12 cellular contexts compared by ENCODE assay signal in the genomic region with DNA sequence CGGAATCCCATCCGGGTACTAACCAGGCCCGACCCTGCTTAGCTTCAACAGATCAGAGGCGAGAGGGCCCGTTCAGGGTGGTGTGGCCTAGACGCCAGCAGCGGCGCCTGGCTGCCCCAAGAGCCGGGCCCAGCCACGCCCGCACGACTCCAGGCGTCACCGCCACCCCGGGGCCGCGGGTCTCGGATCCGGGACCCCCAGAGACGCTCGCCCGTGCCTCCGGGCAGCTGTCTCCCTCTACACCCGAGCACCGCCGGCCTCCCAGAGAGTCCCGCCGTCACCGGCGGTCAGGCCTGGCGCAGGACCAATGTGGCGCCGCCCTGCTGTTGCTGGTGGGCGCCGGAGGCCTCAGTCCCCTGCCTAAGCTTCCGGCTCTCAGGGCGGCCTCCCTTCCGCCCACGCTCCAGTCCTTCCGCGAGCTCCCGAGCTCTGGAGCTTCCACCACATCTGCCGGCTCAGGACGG.
DNase-seq lines count a peak whose midpoint lies in the region; ATAC-seq and TF ChIP-seq lines count a peak whose summit lies in the region.
"Had no signal": no experiment of that assay in that cellular context is flagged by ENCODE, and none has a peak within 500 bp of the region (broad histone marks: within the 10 kb centered on the region; RNA-seq: fewer than 3 reads in every experiment).

No MANE protein-coding gene starts in this region.

- peak; percentile 83 to 92 for DNase-seq in NCI-H1930 (lab: John Stamatoyannopoulos, UW)
- DNase-seq in dermis blood vessel endothelial cell: peak; percentile 10
- peak; percentile 86 for DNase-seq in spleen
- DNase-seq in NCI-H446 treated with DMSO at 0.1 percent for 48 hours (lab: John Stamatoyannopoulos, UW): no peak
- DNase-seq in CD4-positive, alpha-beta memory T cell: no peak
- DNase-seq: brain microvascular endothelial cell, DMS79, naive B cell, NCI-H1048 had no signal

- intact Hi-C loops in spleen (cut with DNase I; ENCODE audit: low total_unique reads): no loop called here
- intact Hi-C loops in CD4-positive, alpha-beta memory T cell (cut with micrococcal nuclease): no loop called here

- peaks cover 0 to 5% (median under 1%) of the 10 kb centered on the region in 4 donors for H3K4me1 Mint-ChIP-seq in CD4-positive, alpha-beta memory T cell

- H3K9me3 Mint-ChIP-seq in CD4-positive, alpha-beta memory T cell: peaks cover 2 to 17% (median 12%) of the 10 kb centered on the region in 8 donors

- peaks cover 0 to 48% (median 0%) of the 10 kb centered on the region in 7 donors for H3K27me3 ChIP-seq in spleen (replicated peaks in 1 of 7)
- peaks cover 3% of the 10 kb centered on the region for H3K27me3 ChIP-seq in CD4-positive, alpha-beta memory T cell (ENCODE audit: insufficient read depth, low read length)
- H3K27me3 ChIP-seq: brain microvascular endothelial cell had no signal

- peaks cover 0 to 81% (median 39%) of the 10 kb centered on the region in 8 donors for H3K9me3 ChIP-seq in spleen
- no peaks in the 10 kb centered on the region for H3K9me3 ChIP-seq in CD4-positive, alpha-beta memory T cell (ENCODE audit: control insufficient read depth in 1 of 2, low read length in 2 of 2)

- CTCF ChIA-PET in CD4-positive, alpha-beta memory T cell (lab: Charles Lee; ENCODE audit: partially characterized antibody): no interaction called here

- TF ChIP-seq CTCF in spleen (IDR thresholded peaks at IDR 0.05 in 8 of 11, conservative IDR thresholded peaks at IDR 0.05 in 3 of 11): no peak

- H3K4me3 Mint-ChIP-seq in CD4-positive, alpha-beta memory T cell: no peak overlapping the region
- H3K4me3 Mint-ChIP-seq: naive B cell had no signal

- no peaks in the 10 kb centered on the region for H3K4me1 ChIP-seq in spleen
- H3K4me1 ChIP-seq in CD4-positive, alpha-beta memory T cell (ENCODE audit: insufficient read depth, low read length): no peaks in the 10 kb centered on the region

- H3K36me3 Mint-ChIP-seq in CD4-positive, alpha-beta memory T cell: peaks cover 0 to 3% of the 10 kb centered on the region in 2 donors

- no peak for TF ChIP-seq POLR2A in spleen (IDR thresholded peaks at IDR 0.05)

- no peak overlapping the region for H3K27ac Mint-ChIP-seq in CD4-positive, alpha-beta memory T cell
- H3K27ac Mint-ChIP-seq: naive B cell had no signal

- peaks cover 0 to 3% of the 10 kb centered on the region in 2 donors for H3K27me3 Mint-ChIP-seq in CD4-positive, alpha-beta memory T cell

- POLR2A ChIA-PET in CD4-positive, alpha-beta memory T cell (lab: Charles Lee; ENCODE audit: partially characterized antibody): no interaction called here

- no peak overlapping the region for H3K27ac ChIP-seq in spleen
- no peak overlapping the region for H3K27ac ChIP-seq in CD4-positive, alpha-beta memory T cell (ENCODE audit: low read depth, low read length)
- H3K27ac ChIP-seq: brain microvascular endothelial cell, skin epidermis had no signal

- 52 to 71% (median 69%) methylated on average over 44 of the region's 44 CpGs for WGBS in spleen, 5 donors

- H3K36me3 ChIP-seq in spleen: no peaks in the 10 kb centered on the region
- H3K36me3 ChIP-seq in CD4-positive, alpha-beta memory T cell (ENCODE audit: insufficient read depth, low read length): no peaks in the 10 kb centered on the region
- H3K36me3 ChIP-seq: brain microvascular endothelial cell had no signal

- H3K4me3 ChIP-seq in spleen: no peak overlapping the region
- no peak overlapping the region for H3K4me3 ChIP-seq in CD4-positive, alpha-beta memory T cell (ENCODE audit: low read length in 2 of 2)

- ATAC-seq in GM19043 (IDR thresholded peaks at IDR 0.05; ENCODE audit: low read depth, unreplicated experiment) (peak; percentile 64), HG02970 (IDR thresholded peaks at IDR 0.05; ENCODE audit: low FRiP score, unreplicated experiment) (no peak)

Comparison
In these comparisons a context has a peak if more than half of its experiments do, and no peak if none do; other contexts are left out.
1. DNase-seq: peak in NCI-H1930 (2 of 2), dermis blood vessel endothelial cell (single experiment) and spleen (single experiment); none in NCI-H446 treated with DMSO at 0.1 percent for 48 hours (single experiment) and CD4-positive, alpha-beta memory T cell (0 of 5).